In the genomic region with DNA sequence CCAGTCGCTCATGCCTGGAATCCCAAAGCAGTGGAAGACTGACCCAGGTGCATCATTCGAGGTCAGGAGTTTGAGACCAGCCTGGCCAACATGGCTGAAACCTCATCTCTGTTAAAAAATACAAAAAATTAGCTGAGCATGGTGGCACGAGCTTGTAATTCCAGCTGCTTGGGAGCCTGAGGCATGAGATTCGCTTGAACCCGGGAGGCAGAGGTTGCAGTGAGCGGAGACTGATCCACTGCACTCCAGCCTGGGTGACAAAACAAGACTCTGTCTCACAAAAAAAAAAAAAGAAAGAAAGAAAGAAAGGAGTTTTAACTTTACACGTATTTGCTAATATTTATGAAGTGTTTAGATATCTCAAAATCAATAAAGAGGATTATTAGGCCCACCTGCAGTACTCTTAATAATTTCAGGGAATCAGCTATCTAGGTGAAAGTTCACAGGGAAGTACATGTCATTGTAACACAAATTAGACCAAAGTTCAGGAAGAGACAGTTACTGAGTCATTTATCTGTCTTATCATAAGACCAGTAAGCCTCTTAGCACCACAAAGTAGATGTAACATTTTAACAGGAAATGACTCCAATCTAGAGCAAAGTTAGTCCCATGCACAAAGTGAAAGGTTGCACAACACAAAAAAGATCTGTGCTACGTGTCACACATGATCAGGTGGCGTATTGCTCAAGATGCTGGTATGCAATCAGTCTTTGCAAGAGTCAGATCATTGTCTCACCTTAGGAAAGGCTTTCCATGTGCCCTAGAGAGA, we compare ENCODE assay signal across 9 cellular contexts. TPM values are rescaled to one million over a fixed set of nuclear protein-coding genes. Genes with fewer than 3 reads are reported as not detected.
DNase-seq lines count a peak whose midpoint lies in the region; ATAC-seq and TF ChIP-seq lines count a peak whose summit lies in the region.
"Had no signal": no experiment of that assay in that cellular context is flagged by ENCODE, and none has a peak within 500 bp of the region (broad histone marks: within the 10 kb centered on the region; RNA-seq: fewer than 3 reads in every experiment).

No MANE protein-coding gene starts in this region.

- peaks cover 8% of the 10 kb centered on the region for H3K4me1 ChIP-seq in HUES64 (ENCODE audit: insufficient read depth, low read length)
- peaks cover 0 to 14% (median 2%) of the 10 kb centered on the region in 4 donors for H3K4me1 ChIP-seq in esophagus muscularis mucosa
- no peaks in the 10 kb centered on the region for H3K4me1 ChIP-seq in parathyroid adenoma

- H3K79me2 ChIP-seq in parathyroid adenoma, result no peaks in the 10 kb centered on the region

- no peak for TF ChIP-seq POLR2A in esophagus muscularis mucosa (IDR thresholded peaks at IDR 0.05; ENCODE audit: low read depth)

- H2AFZ ChIP-seq in parathyroid adenoma, result peak overlapping the region; percentile 10

- peak; percentile 95 for DNase-seq in Caki2 (ENCODE audit: low read depth)
- DNase-seq in activated CD4-positive, alpha-beta T cell treated with anti-CD3 and anti-CD28 coated beads, Interleukin-2, amount 10 ng/mL, durations not matched to agents 24 days and 14 days, result peak; percentile 86
- no peak for DNase-seq in esophagus muscularis mucosa (ENCODE audit: extremely low spot score)
- DNase-seq in NCI-H69 (lab: John Stamatoyannopoulos, UW), result no peak
- DNase-seq in NCI-H526 treated with DMSO at 0.1 percent for 48 hours (lab: John Stamatoyannopoulos, UW), result no peak

- H3K9me3 ChIP-seq in HUES64 (ENCODE audit: insufficient read depth, low read depth, low read length) (no peaks in the 10 kb centered on the region), esophagus muscularis mucosa (no peaks in the 10 kb centered on the region), parathyroid adenoma (ENCODE audit: control insufficient read depth, low read length) (no peaks in the 10 kb centered on the region)

- H3K4me1 Mint-ChIP-seq in activated CD4-positive, alpha-beta T cell treated with anti-CD3 and anti-CD28 coated beads, Interleukin-2, amount 10 ng/mL, durations not matched to agents 24 days and 14 days, result peaks cover 24% of the 10 kb centered on the region

- peak; percentile 76 for ATAC-seq in GM21515 (IDR thresholded peaks at IDR 0.05; ENCODE audit: unreplicated experiment)

- 64% methylated on average over 8 of the region's 9 CpGs for WGBS in HUES64
- 61% methylated on average over 9 of the region's 9 CpGs for WGBS in esophagus muscularis mucosa

- in situ Hi-C loops in Caki2 (cut with HindIII; ENCODE audit: low pct_unique_long_range_greater_than_20kb, low sequenced_read_pairs), result no loop called here

- peak overlapping the region; percentile 89 for H3K27ac Mint-ChIP-seq in activated CD4-positive, alpha-beta T cell treated with anti-CD3 and anti-CD28 coated beads, Interleukin-2, amount 10 ng/mL, durations not matched to agents 24 days and 14 days

- H3K36me3 ChIP-seq in HUES64 (ENCODE audit: insufficient read depth, low read length), result no peaks in the 10 kb centered on the region
- no peaks in the 10 kb centered on the region for H3K36me3 ChIP-seq in esophagus muscularis mucosa
- H3K36me3 ChIP-seq in parathyroid adenoma (ENCODE audit: control insufficient read depth, insufficient read depth, low read length), result no peaks in the 10 kb centered on the region

- H3K27ac ChIP-seq in HUES64 (ENCODE audit: low read depth, low read length) (peak overlapping the region; percentile 45; the same call in 1 of the 2 replicates), esophagus muscularis mucosa (replicated peaks in 1 of 4) (peak overlapping the region; percentile 48 to 68 (median 54)), parathyroid adenoma (peak overlapping the region; percentile 61)
- H3K27ac ChIP-seq: VCaP had no signal

- H3K4me3 Mint-ChIP-seq in activated CD4-positive, alpha-beta T cell treated with anti-CD3 and anti-CD28 coated beads, Interleukin-2, amount 10 ng/mL, durations not matched to agents 24 days and 14 days, result peak overlapping the region; percentile 67

- no peaks in the 10 kb centered on the region for H3K36me3 Mint-ChIP-seq in activated CD4-positive, alpha-beta T cell treated with anti-CD3 and anti-CD28 coated beads, Interleukin-2, amount 10 ng/mL, durations not matched to agents 24 days and 14 days (ENCODE audit: low read depth)

- TF ChIP-seq CTCF in esophagus muscularis mucosa (IDR thresholded peaks at IDR 0.05) (no peak), parathyroid adenoma (IDR thresholded peaks at IDR 0.05) (no peak)

- H3K4me3 ChIP-seq in HUES64 (ENCODE audit: low read length) (no peak overlapping the region), esophagus muscularis mucosa (no peak overlapping the region), parathyroid adenoma (ENCODE audit: low read depth, low read length) (no peak overlapping the region)

- intact Hi-C loops in activated CD4-positive, alpha-beta T cell treated with anti-CD3 and anti-CD28 coated beads, Interleukin-2, amount 10 ng/mL, durations not matched to agents 24 days and 14 days (cut with micrococcal nuclease), result loop anchor here (1.0 to 2.0 kb wide), 7 partner anchors 13 to 112 kb away; a partner anchor contains a TSS
- intact Hi-C loops in esophagus muscularis mucosa (cut with DNase I), result loop anchor here (2.0 kb wide), 1 partner anchor 19 kb away; no protein-coding TSS in a partner anchor

- H3K9ac ChIP-seq in HUES64 (ENCODE audit: low read depth, low read length), result 0 out of 2 replicates have a peak overlapping the region, but pooled peaks have one; percentile 1
- H3K9ac ChIP-seq in parathyroid adenoma, result no peak overlapping the region

- TF ChIP-seq EP300 in esophagus muscularis mucosa (IDR thresholded peaks at IDR 0.05), result no peak

- H3K9me3 Mint-ChIP-seq in activated CD4-positive, alpha-beta T cell treated with anti-CD3 and anti-CD28 coated beads, Interleukin-2, amount 10 ng/mL, durations not matched to agents 24 days and 14 days, result peaks cover under 1% of the 10 kb centered on the region

- H3K27me3 ChIP-seq in HUES64 (ENCODE audit: insufficient read depth, low read length) (no peaks in the 10 kb centered on the region), esophagus muscularis mucosa (no peaks in the 10 kb centered on the region), parathyroid adenoma (ENCODE audit: control insufficient read depth, insufficient read depth, low read length) (no peaks in the 10 kb centered on the region)

- peak overlapping the region; percentile 40 for H3K4me2 ChIP-seq in parathyroid adenoma (ENCODE audit: low read length)

- H3K27me3 Mint-ChIP-seq in activated CD4-positive, alpha-beta T cell treated with anti-CD3 and anti-CD28 coated beads, Interleukin-2, amount 10 ng/mL, durations not matched to agents 24 days and 14 days, result no peaks in the 10 kb centered on the region

RNA-seq across cellular contexts. Expression of a gene that starts 34.1 kb away (rescaled TPM):
- 63.1 and 74.5 TPM in 2 replicates for total RNA-seq in Caki2 (2014; rRNA removed; shearing (Covaris generic); ENCODE audit: low replicate concordance)
- polyA plus RNA-seq in HUES64 (2013, experiment 1 of 2), result 46.3 TPM
- 46.2 TPM for polyA plus RNA-seq in HUES64 (2013, experiment 2 of 2)
- total RNA-seq in activated CD4-positive, alpha-beta T cell treated with anti-CD3 and anti-CD28 coated beads, Interleukin-2, amount 10 ng/mL, durations not matched to agents 24 days and 14 days, result 56.0 and 59.0 TPM in 2 replicates
- total RNA-seq in esophagus muscularis mucosa, result 100 to 1,000 TPM in 2 of 4 donors, 10 to 100 TPM in 2; 40.7 to 126 (median 83.6) TPM

RNA-seq across cellular contexts. Expression of a gene that starts 58.7 kb away (rescaled TPM):
- total RNA-seq in Caki2 (2014; rRNA removed; shearing (Covaris generic); ENCODE audit: low replicate concordance), result 16.7 and 17.0 TPM in 2 replicates
- 30.2 TPM for polyA plus RNA-seq in HUES64 (2013, experiment 1 of 2)
- polyA plus RNA-seq in HUES64 (2013, experiment 2 of 2), result 31.2 TPM
- 32.2 and 34.3 TPM in 2 replicates for total RNA-seq in activated CD4-positive, alpha-beta T cell treated with anti-CD3 and anti-CD28 coated beads, Interleukin-2, amount 10 ng/mL, durations not matched to agents 24 days and 14 days
- 1 to 10 TPM; 7.1 to 8.7 (median 7.3) TPM for total RNA-seq in esophagus muscularis mucosa

Comparison
In these comparisons a context has a peak if more than half of its experiments do, and no peak if none do; other contexts are left out.
1. DNase-seq: peak in Caki2 (single experiment) and activated CD4-positive, alpha-beta T cell treated with anti-CD3 and anti-CD28 coated beads, Interleukin-2, amount 10 ng/mL, durations not matched to agents 24 days and 14 days (single experiment); none in esophagus muscularis mucosa (single experiment), NCI-H69 (single experiment) and NCI-H526 treated with DMSO at 0.1 percent for 48 hours (single experiment).
2. Peak in every context shown above with its lines, with median percentiles within 50 percentile points of each other: H3K27ac ChIP-seq.